ENCODE assay signal across 8 cellular contexts in the genomic region with DNA sequence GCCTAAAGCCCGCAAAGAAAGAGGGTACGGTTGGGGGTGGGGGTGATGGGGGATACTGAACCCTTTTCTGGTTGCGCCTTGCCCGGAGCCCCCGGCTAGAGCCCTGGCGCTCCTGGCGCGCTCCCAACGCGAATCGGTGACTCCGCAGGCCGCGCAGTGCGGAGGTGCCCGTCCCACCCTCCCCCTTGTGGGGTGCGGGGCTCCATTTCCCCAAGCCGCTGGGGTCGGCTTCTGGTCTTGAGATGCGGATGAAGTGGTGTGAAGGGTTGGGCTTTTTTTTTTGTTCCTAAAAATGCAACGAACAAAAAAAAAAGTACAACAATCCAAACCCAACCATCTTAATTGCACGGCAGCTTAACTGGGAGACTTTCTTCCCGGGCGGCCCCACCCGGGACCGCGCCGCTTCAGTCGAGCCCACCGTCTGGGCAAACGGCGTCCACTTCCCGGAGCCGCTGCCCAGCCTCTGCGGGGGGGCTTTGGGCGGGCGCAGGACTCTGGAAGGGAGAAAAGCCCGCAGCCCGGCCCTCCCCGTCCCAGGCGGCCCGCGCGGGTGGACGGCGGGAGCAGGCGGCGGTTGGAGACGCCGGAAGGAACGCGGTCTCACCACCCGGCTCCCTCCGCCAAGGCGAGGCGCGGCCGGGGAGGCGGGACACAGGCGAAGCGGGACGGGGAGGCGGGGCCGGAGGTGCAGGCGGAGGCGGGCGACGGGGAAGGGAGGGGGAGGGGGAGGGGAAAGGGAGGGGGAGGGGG. TPM values are rescaled to one million over a fixed set of nuclear protein-coding genes. Genes with fewer than 3 reads are reported as not detected.
DNase-seq lines count a peak whose midpoint lies in the region; ATAC-seq and TF ChIP-seq lines count a peak whose summit lies in the region.

No MANE protein-coding gene starts in this region.

- peaks cover 11% of the 10 kb centered on the region for H3F3A ChIP-seq in DOHH2 (ENCODE audit: control insufficient read depth, insufficient read depth)

- intact Hi-C loops in Right ventricle myocardium inferior (cut with DNase I) = loop anchor here (1.0 to 5.0 kb wide), 3 partner anchors 60 to 536 kb away; partner anchors contain the start of gene SPRYD7
- intact Hi-C loops in ovary (cut with DNase I) = loop anchor here in 3 of 4 donors (2.0 to 10.0 kb wide), 5 partner anchors 62 to 131 kb away; partner anchors contain the start of gene SPRYD7 (in 1 of the 3)

- H3K4me3 Mint-ChIP-seq in activated naive CD8-positive, alpha-beta T cell treated with anti-CD3 and anti-CD28 coated beads for 36 hours = peak overlapping the region; percentile 64

- 0 to 1% (median 1%) methylated on average over 37 to 62 of the region's 68 CpGs for WGBS in ovary, 3 donors

- no peaks in the 10 kb centered on the region for H3K9me3 Mint-ChIP-seq in activated naive CD8-positive, alpha-beta T cell treated with anti-CD3 and anti-CD28 coated beads for 36 hours

- H3K27me3 Mint-ChIP-seq in activated naive CD8-positive, alpha-beta T cell treated with anti-CD3 and anti-CD28 coated beads for 36 hours = no peaks in the 10 kb centered on the region

- H3K36me3 ChIP-seq in DOHH2 (ENCODE audit: control insufficient read depth, low read length) (peaks cover 43% of the 10 kb centered on the region), ovary (no peaks in the 10 kb centered on the region), thoracic aorta (no peaks in the 10 kb centered on the region)

- DNase-seq in LNCaP clone FGC (ENCODE audit: low read depth) = peak; percentile 57
- DNase-seq in SKM-1 treated with dmso at 0.1 percent for 144 hours (lab: John Stamatoyannopoulos, UW; ENCODE audit: unreplicated experiment) = peak; percentile 87
- DNase-seq in activated naive CD8-positive, alpha-beta T cell treated with anti-CD3 and anti-CD28 coated beads for 36 hours = peak; percentile 89
- DNase-seq in Right ventricle myocardium inferior (ENCODE audit: missing footprints) = peak; percentile 97
- DNase-seq in ovary = peak; percentile 93 to 96 (median 94)
- peak; percentile 54 for DNase-seq in thoracic aorta (ENCODE audit: low spot score)

- H3K27ac Mint-ChIP-seq in activated naive CD8-positive, alpha-beta T cell treated with anti-CD3 and anti-CD28 coated beads for 36 hours = peak overlapping the region; percentile 69

- H3K4me3 ChIP-seq in DOHH2 (ENCODE audit: low read length) (peak overlapping the region; percentile 79), LNCaP clone FGC (ENCODE audit: low read depth, low read length) (peak overlapping the region; percentile 52), ovary (peak overlapping the region; percentile 90), thoracic aorta (peak overlapping the region; percentile 97)

- peaks cover 31% of the 10 kb centered on the region for H3K4me1 Mint-ChIP-seq in activated naive CD8-positive, alpha-beta T cell treated with anti-CD3 and anti-CD28 coated beads for 36 hours

- H4K20me1 ChIP-seq in DOHH2 (ENCODE audit: control insufficient read depth, insufficient read depth, low read depth, low read length) = 0 out of 2 replicates have a peak, but pooled peaks cover 2% of the 10 kb centered on the region

- peak overlapping the region; percentile 72 for H3K27ac ChIP-seq in DOHH2 (ENCODE audit: low read depth, low read length)
- H3K27ac ChIP-seq in ovary = peak overlapping the region; percentile 91 to 98
- H3K27ac ChIP-seq in thoracic aorta = peak overlapping the region; percentile 96 to 99

- peak overlapping the region; percentile 70 for H3K4me2 ChIP-seq in DOHH2 (ENCODE audit: low read length)

- no peaks in the 10 kb centered on the region for H3K9me2 ChIP-seq in DOHH2 (replicated peaks; ENCODE audit: control insufficient read depth, low read length)

- peak; percentile 73 for TF ChIP-seq POLR2A in ovary (IDR thresholded peaks at IDR 0.05)

- H3K9me3 ChIP-seq in DOHH2 (ENCODE audit: control insufficient read depth, insufficient read depth, low read length) = no peaks in the 10 kb centered on the region
- H3K9me3 ChIP-seq in ovary = no peaks in the 10 kb centered on the region
- no peaks in the 10 kb centered on the region for H3K9me3 ChIP-seq in thoracic aorta

- ATAC-seq in GM21786 (IDR thresholded peaks at IDR 0.05; ENCODE audit: unreplicated experiment) (peak; percentile 52), Right ventricle myocardium inferior (peak; percentile 90), thoracic aorta (ENCODE audit: insufficient number of reproducible peaks, low FRiP score, low read depth) (peak; percentile 65)

- H3K27me3 ChIP-seq in DOHH2 (ENCODE audit: control insufficient read depth, low read length) (no peaks in the 10 kb centered on the region), ovary (no peaks in the 10 kb centered on the region), thoracic aorta (replicated peaks; ENCODE audit: insufficient read depth) (no peaks in the 10 kb centered on the region)

- TF ChIP-seq EP300 in ovary (IDR thresholded peaks at IDR 0.05) = no peak

- H3K4me1 ChIP-seq in DOHH2 (ENCODE audit: control insufficient read depth, low read length) (peaks cover 38% of the 10 kb centered on the region), ovary (ENCODE audit: insufficient read depth) (peaks cover 3% of the 10 kb centered on the region), thoracic aorta (ENCODE audit: control insufficient read depth in 1 of 2, low read depth in 2 of 2) (peaks cover 29 to 45% of the 10 kb centered on the region in 2 donors)

- peaks cover 42% of the 10 kb centered on the region for H3K79me2 ChIP-seq in DOHH2 (ENCODE audit: control insufficient read depth, low read length)

- peaks cover 17% of the 10 kb centered on the region for H3K36me3 Mint-ChIP-seq in activated naive CD8-positive, alpha-beta T cell treated with anti-CD3 and anti-CD28 coated beads for 36 hours

- no peak for TF ChIP-seq CTCF in DOHH2 (IDR thresholded peaks at IDR 0.05; ENCODE audit: low read depth, low read length, poor library complexity, severe bottlenecking)
- no peak for TF ChIP-seq CTCF in LNCaP clone FGC (IDR thresholded peaks at IDR 0.05; ENCODE audit: control insufficient read depth, extremely low read depth, insufficient read depth)
- TF ChIP-seq CTCF in ovary (IDR thresholded peaks at IDR 0.05) = peak in 1 of 3 donors; percentile 13
- TF ChIP-seq CTCF in thoracic aorta (IDR thresholded peaks at IDR 0.05) = no peak

RNA-seq across cellular contexts. Expression of gene TRIM13, which starts 0.5 kb away (rescaled TPM):
- 10 to 100 TPM; 17.7 to 18.1 TPM for total RNA-seq in activated naive CD8-positive, alpha-beta T cell treated with anti-CD3 and anti-CD28 coated beads for 36 hours
- total RNA-seq in Right ventricle myocardium inferior (24.2 TPM), ovary (10 to 100 TPM; 14.5 to 27.9 (median 25.5) TPM), thoracic aorta (10 to 100 TPM; 22.4 to 24.4 TPM)
- 10 to 100 TPM; 20.1 to 23.6 TPM for polyA plus RNA-seq in ovary

RNA-seq across cellular contexts. Expression of gene KCNRG, which starts 18.9 kb away (rescaled TPM):
- total RNA-seq in activated naive CD8-positive, alpha-beta T cell treated with anti-CD3 and anti-CD28 coated beads for 36 hours = under 1 TPM; 0.26 to 0.37 TPM
- total RNA-seq in Right ventricle myocardium inferior (0.22 TPM), ovary (1 to 10 TPM in 4 of 7 donors, under 1 TPM in 3; 0.23 to 7.9 (median 1.1) TPM), thoracic aorta (1 to 10 TPM in 1 of 2 donors, under 1 TPM in 1; 0.54 to 2.0 TPM)
- polyA plus RNA-seq in ovary = under 1 TPM; 0.42 to 0.46 TPM

Comparison
In these comparisons a context has a peak if more than half of its experiments do, and no peak if none do; other contexts are left out.
1. Peak in every context shown above with its lines: DNase-seq, ATAC-seq, H3K4me3 ChIP-seq and H3K27ac ChIP-seq.